Comparison of ENCODE assay signal across 12 cellular contexts in genomic region chr1:207869859-207870258, GRCh38. TPM values are rescaled to one million over a fixed set of nuclear protein-coding genes. Genes with fewer than 3 reads are reported as not detected.
DNase-seq lines count a peak whose midpoint lies in the region; ATAC-seq and TF ChIP-seq lines count a peak whose summit lies in the region.
"Had no signal": no experiment of that assay in that cellular context is flagged by ENCODE, and none has a peak within 500 bp of the region (broad histone marks: within the 10 kb centered on the region; RNA-seq: fewer than 3 reads in every experiment).

No MANE protein-coding gene starts in this region.

- no peaks in the 10 kb centered on the region for H3K27me3 Mint-ChIP-seq in activated T-cell treated with anti-CD3 and anti-CD28 coated beads, Interleukin-2, amount 50 U/mL, for 72 hours (ENCODE audit: low read depth)
- no peaks in the 10 kb centered on the region for H3K27me3 Mint-ChIP-seq in activated naive CD8-positive, alpha-beta T cell

- no peak overlapping the region for H3K4me3 ChIP-seq in lower lobe of right lung
- H3K4me3 ChIP-seq in thoracic aorta, result no peak overlapping the region

- H3K9me3 Mint-ChIP-seq in activated T-cell treated with anti-CD3 and anti-CD28 coated beads, Interleukin-2, amount 50 U/mL, for 72 hours, result no peaks in the 10 kb centered on the region
- no peaks in the 10 kb centered on the region for H3K9me3 Mint-ChIP-seq in activated naive CD8-positive, alpha-beta T cell (ENCODE audit: low read depth)

- H3K27me3 ChIP-seq in lower lobe of right lung (ENCODE audit: low read depth) (no peaks in the 10 kb centered on the region), thoracic aorta (replicated peaks; ENCODE audit: insufficient read depth) (no peaks in the 10 kb centered on the region)
- H3K27me3 ChIP-seq: foreskin keratinocyte had no signal

- ATAC-seq in activated T-cell treated with anti-CD3 and anti-CD28 coated beads, Interleukin-2, amount 50 U/mL, for 72 hours (replicated peaks in 1 of 2), result no peak
- ATAC-seq in lower lobe of right lung (no peak), thoracic aorta (ENCODE audit: insufficient number of reproducible peaks, low FRiP score, low read depth) (no peak)

- intact Hi-C loops in lower lobe of right lung (cut with DNase I), result loop anchor here (5.0 kb wide), 1 partner anchor 43 kb away; no protein-coding TSS in a partner anchor

- peaks cover 78% of the 10 kb centered on the region for H3K4me1 ChIP-seq in lower lobe of right lung
- peaks cover 18 to 63% of the 10 kb centered on the region in 2 donors for H3K4me1 ChIP-seq in thoracic aorta (ENCODE audit: control insufficient read depth in 1 of 2, low read depth in 2 of 2)

- peaks cover 6 to 10% of the 10 kb centered on the region in 2 donors for H3K36me3 Mint-ChIP-seq in activated T-cell treated with anti-CD3 and anti-CD28 coated beads, Interleukin-2, amount 50 U/mL, for 72 hours (ENCODE audit: insufficient read depth in 2 of 2)
- H3K36me3 Mint-ChIP-seq in activated naive CD8-positive, alpha-beta T cell, result no peaks in the 10 kb centered on the region

- no peak for TF ChIP-seq CTCF in lower lobe of right lung (IDR thresholded peaks at IDR 0.05)
- no peak for TF ChIP-seq CTCF in thoracic aorta (IDR thresholded peaks at IDR 0.05)

- peaks cover 75% of the 10 kb centered on the region for H3K4me1 Mint-ChIP-seq in activated T-cell treated with anti-CD3 and anti-CD28 coated beads, Interleukin-2, amount 50 U/mL, for 72 hours (ENCODE audit: low read depth)
- peaks cover 84% of the 10 kb centered on the region for H3K4me1 Mint-ChIP-seq in activated naive CD8-positive, alpha-beta T cell (ENCODE audit: low read depth)

- peak overlapping the region; percentile 87 to 88 for H3K4me3 Mint-ChIP-seq in activated T-cell treated with anti-CD3 and anti-CD28 coated beads, Interleukin-2, amount 50 U/mL, for 72 hours
- peak overlapping the region; percentile 90 for H3K4me3 Mint-ChIP-seq in activated naive CD8-positive, alpha-beta T cell

- H3K27ac ChIP-seq in lower lobe of right lung, result peak overlapping the region; percentile 95
- peak overlapping the region; percentile 83 to 89 for H3K27ac ChIP-seq in thoracic aorta

- peak overlapping the region; percentile 92 for H3K27ac Mint-ChIP-seq in activated T-cell treated with anti-CD3 and anti-CD28 coated beads, Interleukin-2, amount 50 U/mL, for 72 hours
- H3K27ac Mint-ChIP-seq in activated naive CD8-positive, alpha-beta T cell, result peak overlapping the region; percentile 94

- H3K9me3 ChIP-seq in lower lobe of right lung (no peaks in the 10 kb centered on the region), thoracic aorta (no peaks in the 10 kb centered on the region)

- no peak for DNase-seq in activated T-cell treated with anti-CD3 and anti-CD28 coated beads, Interleukin-2, amount 50 U/mL, for 72 hours
- DNase-seq in activated T-cell treated with anti-CD3 and anti-CD28 coated beads for 4 hours (no peak), lower lobe of right lung (no peak), thoracic aorta (ENCODE audit: low spot score) (no peak), DMS53 treated with DMSO at 0.1 percent for 48 hours (lab: John Stamatoyannopoulos, UW; ENCODE audit: unreplicated experiment) (no peak), Ammon's horn (ENCODE audit: low spot score) (no peak), UCSD-AML1 (lab: John Stamatoyannopoulos, UW; ENCODE audit: unreplicated experiment) (no peak)
- DNase-seq: midbrain; NCI-H1092; stimulated activated CD4-positive, alpha-beta T cell treated with anti-CD3 and anti-CD28 coated beads, Interleukin-4, amount 100 ng/mL, for 1 hour had no signal

- H3K36me3 ChIP-seq in lower lobe of right lung, result peaks cover 11% of the 10 kb centered on the region
- no peaks in the 10 kb centered on the region for H3K36me3 ChIP-seq in thoracic aorta

RNA-seq across cellular contexts. Expression of gene CD34, which starts 41.1 kb away (rescaled TPM):
- under 1 TPM; 0.05 to 0.09 TPM for total RNA-seq in activated T-cell treated with anti-CD3 and anti-CD28 coated beads, Interleukin-2, amount 50 U/mL, for 72 hours
- 44.6 TPM for total RNA-seq in lower lobe of right lung
- total RNA-seq in thoracic aorta, result 10 to 100 TPM; 67.8 to 77.3 TPM

Comparison
In these comparisons a context has a peak if more than half of its experiments do, and no peak if none do; other contexts are left out.
1. RNA of gene CD34, which starts 41.1 kb away (total RNA-seq): 67.8 to 77.3 TPM in thoracic aorta and 44.6 TPM in lower lobe of right lung (single experiment); 0.05 to 0.09 TPM in activated T-cell treated with anti-CD3 and anti-CD28 coated beads, Interleukin-2, amount 50 U/mL, for 72 hours; every median in the first group is over 10 times any median in the second.